ENCODE assay signal across 1 cellular context in the genomic region with DNA sequence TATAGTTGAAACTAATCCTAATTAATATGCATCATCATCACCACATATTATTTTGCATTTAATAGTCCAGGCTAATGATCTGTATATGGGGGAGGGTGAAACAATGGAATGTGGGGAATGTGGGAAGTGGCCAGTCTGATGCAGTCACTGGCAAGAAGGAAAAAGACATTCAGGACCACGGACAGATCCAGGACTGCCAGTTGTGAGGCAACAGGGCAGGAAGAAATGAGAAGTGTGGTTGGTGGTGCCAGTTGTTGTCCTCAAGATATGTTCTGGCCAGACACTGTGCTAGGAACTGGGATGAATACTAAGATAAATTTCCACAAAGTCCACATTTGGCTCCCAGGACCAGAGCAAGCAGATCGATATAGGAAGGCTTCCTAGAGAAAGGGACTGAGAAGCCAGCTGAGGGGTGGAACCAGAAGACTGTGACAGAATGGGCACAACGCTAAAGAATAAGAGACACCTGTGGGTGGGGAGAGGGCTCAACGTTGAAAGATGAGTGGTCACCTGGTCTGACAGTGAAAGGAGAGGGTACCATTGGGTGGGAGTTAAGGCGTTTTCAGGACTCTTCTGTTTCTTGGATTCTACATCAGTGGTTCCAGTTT.
TF ChIP-seq lines count a peak whose summit lies in the region.

No MANE protein-coding gene starts in this region.

TF ChIP-seq in HepG2, 621 proteins besides CTCF, POLR2A, EP300 and RAD21 (continued from another document and continues in another):
- TF ChIP-seq SAFB2 (CRISPR knock-in tag; IDR thresholded peaks at IDR 0.05; ENCODE audit: borderline replicate concordance, low read depth) (no peak), GABPA (IDR thresholded peaks at IDR 0.05; ENCODE audit: low read depth, low read length) (no peak), GABPA (CRISPR knock-in tag; IDR thresholded peaks at IDR 0.05; ENCODE audit: low read depth) (no peak), ZFP36L1 (CRISPR knock-in tag; IDR thresholded peaks at IDR 0.05) (no peak), AHR (CRISPR knock-in tag; IDR thresholded peaks at IDR 0.05) (no peak), CBX1 (IDR thresholded peaks at IDR 0.05; ENCODE audit: low read depth) (no peak), ZNF496 (CRISPR knock-in tag; IDR thresholded peaks at IDR 0.05; ENCODE audit: insufficient replicate concordance) (no peak), ZBTB42 (CRISPR knock-in tag; IDR thresholded peaks at IDR 0.05) (no peak), SP140L (CRISPR knock-in tag; IDR thresholded peaks at IDR 0.05; ENCODE audit: borderline replicate concordance) (0 out of 2 replicates have a peak, but pooled peaks have one; percentile 55), ZNF558 (CRISPR knock-in tag; IDR thresholded peaks at IDR 0.05; ENCODE audit: borderline replicate concordance) (peak; percentile 84; the same call in 1 of the 2 replicates), FOXM1 (CRISPR knock-in tag; IDR thresholded peaks at IDR 0.05) (peak; percentile 62; the same call in 1 of the 2 replicates), RARA (CRISPR knock-in tag; IDR thresholded peaks at IDR 0.05) (peak; percentile 50), ZNF775 (CRISPR knock-in tag; IDR thresholded peaks at IDR 0.05; ENCODE audit: borderline replicate concordance) (no peak), BRCA1 (CRISPR knock-in tag; IDR thresholded peaks at IDR 0.05) (no peak), ZNF136 (CRISPR knock-in tag; IDR thresholded peaks at IDR 0.05; ENCODE audit: low read depth) (no peak), ZNF75D (CRISPR knock-in tag; IDR thresholded peaks at IDR 0.05; ENCODE audit: borderline replicate concordance) (0 out of 2 replicates have a peak, but pooled peaks have one; percentile 54), ZNF839 (CRISPR knock-in tag; IDR thresholded peaks at IDR 0.05; ENCODE audit: borderline replicate concordance) (no peak), ZNF790 (CRISPR knock-in tag; IDR thresholded peaks at IDR 0.05; ENCODE audit: borderline replicate concordance) (no peak), ZNF766 (CRISPR knock-in tag; IDR thresholded peaks at IDR 0.05; ENCODE audit: borderline replicate concordance) (no peak), CBX2 (IDR thresholded peaks at IDR 0.05; ENCODE audit: low read depth, low read length) (no peak), CBX2 (CRISPR knock-in tag; IDR thresholded peaks at IDR 0.05; ENCODE audit: low read depth) (no peak), ZNF709 (CRISPR knock-in tag; IDR thresholded peaks at IDR 0.05) (peak; percentile 57; the same call in 1 of the 2 replicates), ZNF501 (CRISPR knock-in tag; IDR thresholded peaks at IDR 0.05) (no peak), ZBTB20 (CRISPR knock-in tag; IDR thresholded peaks at IDR 0.05; ENCODE audit: borderline replicate concordance, low read depth) (peak; percentile 43; the same call in 1 of the 2 replicates), DNMT3B (CRISPR knock-in tag; conservative IDR thresholded peaks at IDR 0.05) (no peak; the same call in 1 of the 2 replicates), SPEN (CRISPR knock-in tag; IDR thresholded peaks at IDR 0.05; ENCODE audit: low read depth) (no peak)
- TF ChIP-seq, protein P1, sequence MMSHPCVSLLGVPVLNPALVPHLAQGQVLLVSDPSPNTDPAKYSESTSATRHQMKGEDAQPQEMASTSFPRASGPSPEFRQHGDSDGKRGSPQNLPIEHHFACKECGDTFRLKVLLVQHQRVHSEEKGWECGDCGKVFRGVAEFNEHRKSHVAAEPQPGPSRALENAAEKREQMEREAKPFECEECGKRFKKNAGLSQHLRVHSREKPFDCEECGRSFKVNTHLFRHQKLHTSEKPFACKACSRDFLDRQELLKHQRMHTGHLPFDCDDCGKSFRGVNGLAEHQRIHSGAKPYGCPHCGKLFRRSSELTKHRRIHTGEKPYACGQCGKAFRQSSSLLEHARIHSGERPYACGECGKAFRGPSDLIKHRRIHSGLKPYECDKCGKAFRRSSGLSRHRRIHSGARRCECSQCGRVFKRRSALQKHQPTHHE (CRISPR knock-in tag; IDR thresholded peaks at IDR 0.05; ENCODE audit: borderline replicate concordance) = no peak
- TF ChIP-seq, protein P2, sequence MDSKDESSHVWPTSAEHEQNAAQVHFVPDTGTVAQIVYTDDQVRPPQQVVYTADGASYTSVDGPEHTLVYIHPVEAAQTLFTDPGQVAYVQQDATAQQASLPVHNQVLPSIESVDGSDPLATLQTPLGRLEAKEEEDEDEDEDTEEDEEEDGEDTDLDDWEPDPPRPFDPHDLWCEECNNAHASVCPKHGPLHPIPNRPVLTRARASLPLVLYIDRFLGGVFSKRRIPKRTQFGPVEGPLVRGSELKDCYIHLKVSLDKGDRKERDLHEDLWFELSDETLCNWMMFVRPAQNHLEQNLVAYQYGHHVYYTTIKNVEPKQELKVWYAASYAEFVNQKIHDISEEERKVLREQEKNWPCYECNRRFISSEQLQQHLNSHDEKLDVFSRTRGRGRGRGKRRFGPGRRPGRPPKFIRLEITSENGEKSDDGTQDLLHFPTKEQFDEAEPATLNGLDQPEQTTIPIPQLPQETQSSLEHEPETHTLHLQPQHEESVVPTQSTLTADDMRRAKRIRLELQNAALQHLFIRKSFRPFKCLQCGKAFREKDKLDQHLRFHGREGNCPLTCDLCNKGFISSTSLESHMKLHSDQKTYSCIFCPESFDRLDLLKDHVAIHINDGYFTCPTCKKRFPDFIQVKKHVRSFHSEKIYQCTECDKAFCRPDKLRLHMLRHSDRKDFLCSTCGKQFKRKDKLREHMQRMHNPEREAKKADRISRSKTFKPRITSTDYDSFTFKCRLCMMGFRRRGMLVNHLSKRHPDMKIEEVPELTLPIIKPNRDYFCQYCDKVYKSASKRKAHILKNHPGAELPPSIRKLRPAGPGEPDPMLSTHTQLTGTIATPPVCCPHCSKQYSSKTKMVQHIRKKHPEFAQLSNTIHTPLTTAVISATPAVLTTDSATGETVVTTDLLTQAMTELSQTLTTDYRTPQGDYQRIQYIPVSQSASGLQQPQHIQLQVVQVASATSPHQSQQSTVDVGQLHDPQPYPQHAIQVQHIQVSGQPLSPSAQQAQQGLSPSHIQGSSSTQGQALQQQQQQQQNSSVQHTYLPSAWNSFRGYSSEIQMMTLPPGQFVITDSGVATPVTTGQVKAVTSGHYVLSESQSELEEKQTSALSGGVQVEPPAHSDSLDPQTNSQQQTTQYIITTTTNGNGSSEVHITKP (CRISPR knock-in tag; IDR thresholded peaks at IDR 0.05; ENCODE audit: low read depth) = peak; percentile 38; the same call in 1 of the 2 replicates
- TF ChIP-seq, protein P3, sequence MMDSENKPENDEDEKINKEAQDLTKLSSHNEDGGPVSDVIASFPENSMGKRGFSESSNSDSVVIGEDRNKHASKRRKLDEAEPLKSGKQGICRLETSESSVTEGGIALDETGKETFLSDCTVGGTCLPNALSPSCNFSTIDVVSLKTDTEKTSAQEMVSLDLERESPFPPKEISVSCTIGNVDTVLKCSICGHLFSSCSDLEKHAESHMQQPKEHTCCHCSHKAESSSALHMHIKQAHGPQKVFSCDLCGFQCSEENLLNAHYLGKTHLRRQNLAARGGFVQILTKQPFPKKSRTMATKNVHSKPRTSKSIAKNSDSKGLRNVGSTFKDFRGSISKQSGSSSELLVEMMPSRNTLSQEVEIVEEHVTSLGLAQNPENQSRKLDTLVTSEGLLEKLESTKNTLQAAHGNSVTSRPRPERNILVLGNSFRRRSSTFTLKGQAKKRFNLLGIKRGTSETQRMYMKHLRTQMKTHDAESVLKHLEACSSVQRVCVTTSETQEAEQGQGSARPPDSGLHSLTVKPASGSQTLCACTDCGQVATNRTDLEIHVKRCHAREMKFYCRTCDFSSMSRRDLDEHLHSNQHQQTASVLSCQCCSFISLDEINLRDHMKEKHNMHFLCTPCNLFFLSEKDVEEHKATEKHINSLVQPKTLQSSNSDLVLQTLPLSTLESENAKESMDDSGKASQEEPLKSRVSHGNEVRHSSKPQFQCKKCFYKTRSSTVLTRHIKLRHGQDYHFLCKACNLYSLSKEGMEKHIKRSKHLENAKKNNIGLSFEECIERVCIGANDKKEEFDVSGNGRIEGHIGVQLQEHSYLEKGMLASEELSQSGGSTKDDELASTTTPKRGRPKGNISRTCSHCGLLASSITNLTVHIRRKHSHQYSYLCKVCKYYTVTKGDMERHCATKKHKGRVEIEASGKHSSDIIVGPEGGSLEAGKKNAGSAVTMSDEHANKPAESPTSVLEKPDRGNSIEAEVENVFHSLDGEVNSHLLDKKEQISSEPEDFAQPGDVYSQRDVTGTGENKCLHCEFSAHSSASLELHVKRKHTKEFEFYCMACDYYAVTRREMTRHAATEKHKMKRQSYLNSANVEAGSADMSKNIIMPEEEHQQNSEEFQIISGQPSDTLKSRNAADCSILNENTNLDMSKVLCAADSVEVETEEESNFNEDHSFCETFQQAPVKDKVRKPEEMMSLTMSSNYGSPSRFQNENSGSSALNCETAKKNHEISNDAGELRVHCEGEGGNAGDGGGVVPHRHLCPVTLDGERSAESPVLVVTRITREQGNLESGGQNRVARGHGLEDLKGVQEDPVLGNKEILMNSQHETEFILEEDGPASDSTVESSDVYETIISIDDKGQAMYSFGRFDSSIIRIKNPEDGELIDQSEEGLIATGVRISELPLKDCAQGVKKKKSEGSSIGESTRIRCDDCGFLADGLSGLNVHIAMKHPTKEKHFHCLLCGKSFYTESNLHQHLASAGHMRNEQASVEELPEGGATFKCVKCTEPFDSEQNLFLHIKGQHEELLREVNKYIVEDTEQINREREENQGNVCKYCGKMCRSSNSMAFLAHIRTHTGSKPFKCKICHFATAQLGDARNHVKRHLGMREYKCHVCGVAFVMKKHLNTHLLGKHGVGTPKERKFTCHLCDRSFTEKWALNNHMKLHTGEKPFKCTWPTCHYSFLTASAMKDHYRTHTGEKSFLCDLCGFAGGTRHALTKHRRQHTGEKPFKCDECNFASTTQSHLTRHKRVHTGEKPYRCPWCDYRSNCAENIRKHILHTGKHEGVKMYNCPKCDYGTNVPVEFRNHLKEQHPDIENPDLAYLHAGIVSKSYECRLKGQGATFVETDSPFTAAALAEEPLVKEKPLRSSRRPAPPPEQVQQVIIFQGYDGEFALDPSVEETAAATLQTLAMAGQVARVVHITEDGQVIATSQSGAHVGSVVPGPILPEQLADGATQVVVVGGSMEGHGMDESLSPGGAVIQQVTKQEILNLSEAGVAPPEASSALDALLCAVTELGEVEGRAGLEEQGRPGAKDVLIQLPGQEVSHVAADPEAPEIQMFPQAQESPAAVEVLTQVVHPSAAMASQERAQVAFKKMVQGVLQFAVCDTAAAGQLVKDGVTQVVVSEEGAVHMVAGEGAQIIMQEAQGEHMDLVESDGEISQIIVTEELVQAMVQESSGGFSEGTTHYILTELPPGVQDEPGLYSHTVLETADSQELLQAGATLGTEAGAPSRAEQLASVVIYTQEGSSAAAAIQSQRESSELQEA (CRISPR knock-in tag; IDR thresholded peaks at IDR 0.05; ENCODE audit: not compliant biosample characterization) = no peak
- TF ChIP-seq, protein P4, sequence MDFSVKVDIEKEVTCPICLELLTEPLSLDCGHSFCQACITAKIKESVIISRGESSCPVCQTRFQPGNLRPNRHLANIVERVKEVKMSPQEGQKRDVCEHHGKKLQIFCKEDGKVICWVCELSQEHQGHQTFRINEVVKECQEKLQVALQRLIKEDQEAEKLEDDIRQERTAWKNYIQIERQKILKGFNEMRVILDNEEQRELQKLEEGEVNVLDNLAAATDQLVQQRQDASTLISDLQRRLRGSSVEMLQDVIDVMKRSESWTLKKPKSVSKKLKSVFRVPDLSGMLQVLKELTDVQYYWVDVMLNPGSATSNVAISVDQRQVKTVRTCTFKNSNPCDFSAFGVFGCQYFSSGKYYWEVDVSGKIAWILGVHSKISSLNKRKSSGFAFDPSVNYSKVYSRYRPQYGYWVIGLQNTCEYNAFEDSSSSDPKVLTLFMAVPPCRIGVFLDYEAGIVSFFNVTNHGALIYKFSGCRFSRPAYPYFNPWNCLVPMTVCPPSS (IDR thresholded peaks at IDR 0.05) = no peak
- TF ChIP-seq, protein P5, sequence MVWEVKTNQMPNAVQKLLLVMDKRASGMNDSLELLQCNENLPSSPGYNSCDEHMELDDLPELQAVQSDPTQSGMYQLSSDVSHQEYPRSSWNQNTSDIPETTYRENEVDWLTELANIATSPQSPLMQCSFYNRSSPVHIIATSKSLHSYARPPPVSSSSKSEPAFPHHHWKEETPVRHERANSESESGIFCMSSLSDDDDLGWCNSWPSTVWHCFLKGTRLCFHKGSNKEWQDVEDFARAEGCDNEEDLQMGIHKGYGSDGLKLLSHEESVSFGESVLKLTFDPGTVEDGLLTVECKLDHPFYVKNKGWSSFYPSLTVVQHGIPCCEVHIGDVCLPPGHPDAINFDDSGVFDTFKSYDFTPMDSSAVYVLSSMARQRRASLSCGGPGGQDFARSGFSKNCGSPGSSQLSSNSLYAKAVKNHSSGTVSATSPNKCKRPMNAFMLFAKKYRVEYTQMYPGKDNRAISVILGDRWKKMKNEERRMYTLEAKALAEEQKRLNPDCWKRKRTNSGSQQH (CRISPR knock-in tag; IDR thresholded peaks at IDR 0.05; ENCODE audit: low read depth) = no peak
- TF ChIP-seq, protein P6, sequence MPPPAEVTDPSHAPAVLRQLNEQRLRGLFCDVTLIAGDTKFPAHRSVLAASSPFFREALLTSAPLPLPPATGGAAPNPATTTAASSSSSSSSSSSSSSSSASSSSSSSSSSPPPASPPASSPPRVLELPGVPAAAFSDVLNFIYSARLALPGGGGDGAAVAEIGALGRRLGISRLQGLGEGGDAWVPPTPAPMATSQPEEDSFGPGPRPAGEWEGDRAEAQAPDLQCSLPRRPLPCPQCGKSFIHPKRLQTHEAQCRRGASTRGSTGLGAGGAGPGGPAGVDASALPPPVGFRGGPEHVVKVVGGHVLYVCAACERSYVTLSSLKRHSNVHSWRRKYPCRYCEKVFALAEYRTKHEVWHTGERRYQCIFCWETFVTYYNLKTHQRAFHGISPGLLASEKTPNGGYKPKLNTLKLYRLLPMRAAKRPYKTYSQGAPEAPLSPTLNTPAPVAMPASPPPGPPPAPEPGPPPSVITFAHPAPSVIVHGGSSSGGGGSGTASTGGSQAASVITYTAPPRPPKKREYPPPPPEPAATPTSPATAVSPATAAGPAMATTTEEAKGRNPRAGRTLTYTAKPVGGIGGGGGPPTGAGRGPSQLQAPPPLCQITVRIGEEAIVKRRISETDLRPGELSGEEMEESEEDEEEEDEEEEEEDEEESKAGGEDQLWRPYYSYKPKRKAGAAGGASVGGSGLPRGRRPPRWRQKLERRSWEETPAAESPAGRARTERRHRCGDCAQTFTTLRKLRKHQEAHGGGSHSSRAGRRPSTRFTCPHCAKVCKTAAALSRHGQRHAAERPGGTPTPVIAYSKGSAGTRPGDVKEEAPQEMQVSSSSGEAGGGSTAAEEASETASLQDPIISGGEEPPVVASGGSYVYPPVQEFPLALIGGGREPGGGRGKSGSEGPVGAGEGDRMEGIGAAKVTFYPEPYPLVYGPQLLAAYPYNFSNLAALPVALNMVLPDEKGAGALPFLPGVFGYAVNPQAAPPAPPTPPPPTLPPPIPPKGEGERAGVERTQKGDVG (CRISPR knock-in tag; IDR thresholded peaks at IDR 0.05; ENCODE audit: borderline replicate concordance) = no peak
- TF ChIP-seq, protein P7, sequence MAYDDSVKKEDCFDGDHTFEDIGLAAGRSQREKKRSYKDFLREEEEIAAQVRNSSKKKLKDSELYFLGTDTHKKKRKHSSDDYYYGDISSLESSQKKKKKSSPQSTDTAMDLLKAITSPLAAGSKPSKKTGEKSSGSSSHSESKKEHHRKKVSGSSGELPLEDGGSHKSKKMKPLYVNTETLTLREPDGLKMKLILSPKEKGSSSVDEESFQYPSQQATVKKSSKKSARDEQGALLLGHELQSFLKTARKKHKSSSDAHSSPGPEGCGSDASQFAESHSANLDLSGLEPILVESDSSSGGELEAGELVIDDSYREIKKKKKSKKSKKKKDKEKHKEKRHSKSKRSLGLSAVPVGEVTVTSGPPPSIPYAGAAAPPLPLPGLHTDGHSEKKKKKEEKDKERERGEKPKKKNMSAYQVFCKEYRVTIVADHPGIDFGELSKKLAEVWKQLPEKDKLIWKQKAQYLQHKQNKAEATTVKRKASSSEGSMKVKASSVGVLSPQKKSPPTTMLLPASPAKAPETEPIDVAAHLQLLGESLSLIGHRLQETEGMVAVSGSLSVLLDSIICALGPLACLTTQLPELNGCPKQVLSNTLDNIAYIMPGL (CRISPR knock-in tag; IDR thresholded peaks at IDR 0.05; ENCODE audit: borderline replicate concordance in 1 of 2, low read depth in 1 of 2) = no peak
